ENCODE assay signal across 8 cellular contexts in genomic region chr6:43274916-43275597, GRCh38. TPM values are rescaled to one million over a fixed set of nuclear protein-coding genes. Genes with fewer than 3 reads are reported as not detected.
DNase-seq lines count a peak whose midpoint lies in the region; ATAC-seq and TF ChIP-seq lines count a peak whose summit lies in the region.

No MANE protein-coding gene starts in this region.

- ATAC-seq in GM21529 (IDR thresholded peaks at IDR 0.05; ENCODE audit: unreplicated experiment) (no peak), GM18907 (IDR thresholded peaks at IDR 0.05; ENCODE audit: unreplicated experiment) (no peak)

- peak; percentile 30 for DNase-seq in activated T-cell treated with anti-CD3 and anti-CD28 coated beads for 4 hours
- DNase-seq in right atrium auricular region (ENCODE audit: low spot score), result no peak
- peak; percentile 33 for DNase-seq in stimulated activated CD4-positive, alpha-beta T cell treated with anti-CD3 and anti-CD28 coated beads, Interleukin-4, amount 100 ng/mL, for 24 hours
- DNase-seq in HAP-1 (ENCODE audit: low spot score in 2 of 2), result no peak
- no peak for DNase-seq in epidermal melanocyte (ENCODE audit: insufficient read length, low spot score)

- in situ Hi-C loops in HAP-1 (cut with MboI; ENCODE audit: low sequenced_read_pairs), result no loop called here

- POLR2A ChIA-PET in HEK293 (lab: Yijun Ruan, JAX), result no interaction called here

- no peaks in the 10 kb centered on the region for H3K4me1 ChIP-seq in HEK293 (ENCODE audit: control insufficient read depth, insufficient read depth, low read length)
- H3K4me1 ChIP-seq in right atrium auricular region, result peaks cover 0 to 24% of the 10 kb centered on the region in 2 donors
- peaks cover 5% of the 10 kb centered on the region for H3K4me1 ChIP-seq in HAP-1

- no peak overlapping the region for H3K27ac ChIP-seq in HEK293 (ENCODE audit: extremely low read depth, low read depth, low read length)
- H3K27ac ChIP-seq in right atrium auricular region, result no peak overlapping the region

- H3K27me3 ChIP-seq in right atrium auricular region (peaks cover 0 to 9% of the 10 kb centered on the region in 2 donors), HAP-1 (ENCODE audit: low read depth) (no peaks in the 10 kb centered on the region)

- TF ChIP-seq CTCF in HEK293 (tag by site-specific recombination; IDR thresholded peaks at IDR 0.05) (no peak), right atrium auricular region (IDR thresholded peaks at IDR 0.05) (no peak)

- CTCF ChIA-PET in HEK293 (lab: Yijun Ruan, JAX), result interaction anchor here (0.6 kb wide), 1 partner anchor 164 kb away, joined by 3 read pairs; no protein-coding TSS in a partner anchor

- no peaks in the 10 kb centered on the region for H3K9me3 ChIP-seq in HEK293 (ENCODE audit: control insufficient read depth, insufficient read depth, low read depth, low read length)
- H3K9me3 ChIP-seq in right atrium auricular region, result no peaks in the 10 kb centered on the region
- H3K9me3 ChIP-seq in HAP-1, result no peaks in the 10 kb centered on the region

- H3K4me3 ChIP-seq in HEK293 (ENCODE audit: low read depth, low read length), result no peak overlapping the region
- peak overlapping the region; percentile 28 to 54 for H3K4me3 ChIP-seq in right atrium auricular region
- no peak overlapping the region for H3K4me3 ChIP-seq in HAP-1

- H3K36me3 ChIP-seq in HEK293 (ENCODE audit: control insufficient read depth in 2 of 2, insufficient read depth in 1 of 2, low read length in 2 of 2) (no peaks in the 10 kb centered on the region), right atrium auricular region (no peaks in the 10 kb centered on the region), HAP-1 (replicated peaks) (no peaks in the 10 kb centered on the region)

TF ChIP-seq in HEK293, 187 proteins besides CTCF, POLR2A, EP300 and RAD21:
- TF ChIP-seq ZSCAN16 (tag by site-specific recombination; IDR thresholded peaks at IDR 0.05) (no peak), ZNF404 (tag by site-specific recombination; IDR thresholded peaks at IDR 0.05) (no peak), PBX3 (CRISPR knock-in tag; IDR thresholded peaks at IDR 0.05) (no peak), SETDB1 (IDR thresholded peaks at IDR 0.05; ENCODE audit: insufficient read length, low read length) (no peak), ZFHX2 (tag by site-specific recombination; conservative IDR thresholded peaks at IDR 0.05) (peak; percentile 5; the same call in 1 of the 2 replicates)

RNA-seq across cellular contexts. Expression of gene SLC22A7, which starts 23.0 kb away (rescaled TPM):
- not detected for total RNA-seq in right atrium auricular region

RNA-seq across cellular contexts. Expression of gene TTBK1, which starts 31.8 kb away (rescaled TPM):
- total RNA-seq in right atrium auricular region, result under 1 TPM; 0.12 to 0.15 TPM

RNA-seq across cellular contexts. Expression of gene CRIP3, which starts 33.6 kb away (rescaled TPM):
- total RNA-seq in right atrium auricular region, result 1 to 10 TPM in 1 of 2 donors, not detected in 1; 1.5 TPM

RNA-seq across cellular contexts. Expression of gene DNPH1, which starts 45.8 kb away (rescaled TPM):
- total RNA-seq in right atrium auricular region, result 10 to 100 TPM; 38.4 to 63.9 TPM

Comparison
In these comparisons a context has a peak if more than half of its experiments do, and no peak if none do; other contexts are left out.
1. H3K4me3 ChIP-seq: peak in right atrium auricular region (2 of 2); none in HEK293 (single experiment) and HAP-1 (single experiment).
2. DNase-seq: peak in activated T-cell treated with anti-CD3 and anti-CD28 coated beads for 4 hours (single experiment) and stimulated activated CD4-positive, alpha-beta T cell treated with anti-CD3 and anti-CD28 coated beads, Interleukin-4, amount 100 ng/mL, for 24 hours (single experiment); none in right atrium auricular region (single experiment), HAP-1 (0 of 2) and epidermal melanocyte (single experiment).